In genomic region chr10:15745748-15746147, GRCh38 we compare ENCODE assay signal across 26 cellular contexts. TPM values are rescaled to one million over a fixed set of nuclear protein-coding genes. Genes with fewer than 3 reads are reported as not detected.
DNase-seq lines count a peak whose midpoint lies in the region; ATAC-seq, FAIRE-seq and TF ChIP-seq lines count a peak whose summit lies in the region.
"Had no signal": no experiment of that assay in that cellular context is flagged by ENCODE, and none has a peak within 500 bp of the region (broad histone marks: within the 10 kb centered on the region; RNA-seq: fewer than 3 reads in every experiment).

No MANE protein-coding gene starts in this region.

- H3K4me3 ChIP-seq in coronary artery = no peak overlapping the region
- no peak overlapping the region for H3K4me3 ChIP-seq in hepatocyte
- no peak overlapping the region for H3K4me3 ChIP-seq in upper lobe of right lung
- H3K4me3 ChIP-seq: cardiac muscle cell, esophagus muscularis mucosa, PC-9, right lobe of liver had no signal

- H3K4me1 ChIP-seq in hepatocyte (ENCODE audit: insufficient read depth) (no peaks in the 10 kb centered on the region), upper lobe of right lung (no peaks in the 10 kb centered on the region)
- H3K4me1 ChIP-seq: BE2C, right lobe of liver had no signal

- H4K20me1 ChIP-seq in hepatocyte (ENCODE audit: insufficient read depth, poor library complexity, severe bottlenecking) = no peaks in the 10 kb centered on the region

- no peak overlapping the region for H2AFZ ChIP-seq in hepatocyte
- H2AFZ ChIP-seq: PC-9 had no signal

- no peaks in the 10 kb centered on the region for H3K79me2 ChIP-seq in hepatocyte

- ATAC-seq in upper lobe of right lung (peak; percentile 39), HG02759 (IDR thresholded peaks at IDR 0.05; ENCODE audit: unreplicated experiment) (no peak)
- ATAC-seq: activated CD4-positive, CD25-positive, alpha-beta regulatory T cell treated with anti-CD3 and anti-CD28 coated beads, Interleukin-2, amount 50 U/mL, for 24 hours; right lobe of liver; SK-N-SH treated with all-trans-retinoic acid at 6 μM for 48 hours; stimulated activated naive CD8-positive, alpha-beta T cell treated with anti-CD3 and anti-CD28 coated beads, Interleukin-15, amount 100 ng/mL, for 72 hours had no signal

- DNase-seq in HCEC 1CT (peak; percentile 36), coronary artery (ENCODE audit: low spot score) (no peak), hepatocyte (ENCODE audit: low spot score) (peak; percentile 19), upper lobe of right lung (no peak), NCI-H1930 (lab: John Stamatoyannopoulos, UW) (no peak), HTR-8/SVneo (ENCODE audit: insufficient read length, low spot score) (no peak)
- DNase-seq: activated CD8-positive, alpha-beta memory T cell treated with anti-CD3 and anti-CD28 coated beads for 24 hours; activated naive CD8-positive, alpha-beta T cell treated with anti-CD3 and anti-CD28 coated beads, Interleukin-2, amount 10 ng/mL, durations not matched to agents 7 days and 5 days; BE2C; kidney glomerular epithelial cell; NCI-H2171 treated with DMSO at 0.1 percent for 48 hours; occipital lobe; PC-9; right lobe of liver; stimulated activated CD4-positive, alpha-beta T cell treated with anti-CD3 and anti-CD28 coated beads, Interleukin-1b, Interleukin-23, amount 100 ng/mL, for 48 hours; stimulated activated naive CD8-positive, alpha-beta T cell treated with anti-CD3 and anti-CD28 coated beads, Interleukin-15, amount 100 ng/mL, for 72 hours had no signal

- H3K9me2 ChIP-seq in hepatocyte (replicated peaks; ENCODE audit: insufficient read depth) = no peaks in the 10 kb centered on the region

- FAIRE-seq in HTR-8/SVneo (lab: Jason Lieb, UNC) = no peak
- FAIRE-seq: G401.6, GM12891, urothelium cell line had no signal

- no peak for TF ChIP-seq CTCF in coronary artery (IDR thresholded peaks at IDR 0.05)
- no peak for TF ChIP-seq CTCF in hepatocyte (IDR thresholded peaks at IDR 0.05; ENCODE audit: poor library complexity)
- no peak for TF ChIP-seq CTCF in upper lobe of right lung (IDR thresholded peaks at IDR 0.05)

- H3K4me2 ChIP-seq in hepatocyte = no peak overlapping the region
- H3K4me2 ChIP-seq: PC-9 had no signal

- WGBS in hepatocyte (ENCODE audit: low lambda C conversion rate, missing lambda C conversion rate) = 78% methylated on average over 1 of the region's 1 CpG

- peak overlapping the region; percentile 32 to 48 for H3K27ac ChIP-seq in coronary artery
- no peak overlapping the region for H3K27ac ChIP-seq in hepatocyte
- no peak overlapping the region for H3K27ac ChIP-seq in upper lobe of right lung
- H3K27ac ChIP-seq: cardiac muscle cell, esophagus muscularis mucosa, PC-9, right lobe of liver had no signal

- intact Hi-C loops in upper lobe of right lung (cut with DNase I) = no loop called here

- H3K27me3 ChIP-seq in hepatocyte (no peaks in the 10 kb centered on the region), upper lobe of right lung (no peaks in the 10 kb centered on the region)
- H3K27me3 ChIP-seq: BE2C, cardiac muscle cell, esophagus muscularis mucosa, right lobe of liver had no signal

- H3K36me3 ChIP-seq in hepatocyte (replicated peaks; ENCODE audit: insufficient read depth, low read depth) (no peaks in the 10 kb centered on the region), upper lobe of right lung (no peaks in the 10 kb centered on the region)
- H3K36me3 ChIP-seq: BE2C, cardiac muscle cell, esophagus muscularis mucosa, right lobe of liver had no signal

- H3K9me3 ChIP-seq in hepatocyte (ENCODE audit: low read depth) (no peaks in the 10 kb centered on the region), upper lobe of right lung (no peaks in the 10 kb centered on the region)
- H3K9me3 ChIP-seq: BE2C, esophagus muscularis mucosa, right lobe of liver had no signal

RNA-seq across cellular contexts. Expression of gene ITGA8, which starts 26.0 kb away (rescaled TPM):
- total RNA-seq in hepatocyte (16.8 and 17.3 TPM in 2 replicates), upper lobe of right lung (33.9 TPM)
- 2.9 and 3.9 TPM in 2 replicates for polyA plus RNA-seq in hepatocyte
- total RNA-seq: activated naive CD8-positive, alpha-beta T cell treated with anti-CD3 and anti-CD28 coated beads, Interleukin-2, amount 10 ng/mL, durations not matched to agents 7 days and 5 days; activated T-helper 1 cell treated with anti-CD3 and anti-CD28 coated beads, Interleukin-12 subunit alpha, Interleukin-12 subunit beta, Interleukin-2, Interleukin-4 antibody, amounts not matched to agents 30 ng/mL and 10 ng/mL and 1 ng/mL, durations not matched to agents 14 hours and 24 hours and 36 hours; HT1080; PC-9 had no signal

Comparison
In these comparisons a context has a peak if more than half of its experiments do, and no peak if none do; other contexts are left out.
1. DNase-seq: peak in HCEC 1CT (single experiment) and hepatocyte (single experiment); none in coronary artery (single experiment), upper lobe of right lung (single experiment), NCI-H1930 (0 of 2) and HTR-8/SVneo (single experiment).
2. H3K27ac ChIP-seq: peak in coronary artery (2 of 2); none in hepatocyte (single experiment) and upper lobe of right lung (single experiment).